Comparison of ENCODE assay signal across 8 cellular contexts in genomic region chr6:87322304-87323212, GRCh38. TPM values are rescaled to one million over a fixed set of nuclear protein-coding genes. Genes with fewer than 3 reads are reported as not detected.
A peak's percentile ranks its signal among the peaks of the same experiment; 100 is the strongest.
DNase-seq lines count a peak whose midpoint lies in the region; ATAC-seq and TF ChIP-seq lines count a peak whose summit lies in the region.

SMIM8 (plus strand) TSS chr6:87322588; CDS start chr6:87337032, 14,444 bp downstream.

- under 1% methylated on average over 60 of the region's 60 CpGs for whole genome bisulfite sequencing in liver

- POLR2A ChIA-PET in BJ (lab: Charles Lee) = no interaction called here

- peak within 1 kb of the TSS; percentile 81 for H3K4me3 ChIP-seq in BJ (ENCODE audit: low read depth, low read length)
- H3K4me3 ChIP-seq in liver (ENCODE audit: low read depth in 1 of 3, low read length in 3 of 3) = peak within 1 kb of the TSS; percentile 93 to 99 (median 93)

- H3K27me3 ChIP-seq in BJ (ENCODE audit: control insufficient read depth, insufficient read depth, low read length) (no peaks in the 10 kb centered on the region), liver (ENCODE audit: control insufficient read depth in 4 of 4, insufficient read depth in 4 of 4, low read length in 3 of 4) (no peaks in the 10 kb centered on the region)

- peak; percentile 31 to 59 for TF ChIP-seq RAD21 in liver (IDR thresholded peaks at IDR 0.05)

- peak within 1 kb of the TSS; percentile 62 to 67 for H3K27ac ChIP-seq in liver (ENCODE audit: low read depth in 1 of 2, low read length in 2 of 2)

- ATAC-seq in GM19035 (IDR thresholded peaks at IDR 0.05; ENCODE audit: unreplicated experiment) = peak; percentile 100
- ATAC-seq in HG03280 (IDR thresholded peaks at IDR 0.05; ENCODE audit: unreplicated experiment) = peak; percentile 100

- H3K36me3 ChIP-seq in BJ (ENCODE audit: control insufficient read depth, insufficient read depth, low read length) (no peaks in the 10 kb centered on the region), liver (ENCODE audit: control insufficient read depth in 4 of 4, insufficient read depth in 3 of 4, low read depth in 1 of 4, low read length in 3 of 4) (no peaks in the 10 kb centered on the region)

- DNase-seq in BJ (ENCODE audit: low read depth) (peak; percentile 4), NCI-H510A (lab: John Stamatoyannopoulos, UW) (peak; percentile 54), dedifferentiated amniotic fluid mesenchymal stem cell (ENCODE audit: extremely low spot score) (peak; percentile 60)
- DNase-seq in activated CD4-positive, alpha-beta T cell treated with anti-CD3 and anti-CD28 coated beads for 48 hours = peak; percentile 93
- peak; percentile 84 to 88 for DNase-seq in stimulated activated CD4-positive, alpha-beta T cell treated with anti-CD3 and anti-CD28 coated beads, Interleukin-2, amount 100 ng/mL, for 48 hours

- CTCF ChIA-PET in BJ (lab: Yijun Ruan, JAX) = interaction anchor here (0.6 to 2.2 kb wide), 7 partner anchors 13 to 1181 kb away, joined by 3 to 9 read pairs (median 4); no protein-coding TSS in a partner anchor

- H3K9me3 ChIP-seq in liver (ENCODE audit: control insufficient read depth in 4 of 4, low read length in 3 of 4) = no peaks in the 10 kb centered on the region

- TF ChIP-seq CTCF in BJ (IDR thresholded peaks at IDR 0.05; ENCODE audit: insufficient read depth, low read depth, low read length) (peak; percentile 77), liver (IDR thresholded peaks at IDR 0.05; ENCODE audit: low read depth, low read length, missing input control) (peak; percentile 93)

- peak within 1 kb of the TSS; percentile 3 to 90 for H3K9ac ChIP-seq in liver (ENCODE audit: low read depth in 1 of 2, low read length in 2 of 2)

- H3K4me1 ChIP-seq in liver (ENCODE audit: control insufficient read depth in 4 of 4, insufficient read depth in 4 of 4, low read length in 3 of 4) = peaks cover 0 to 4% (median 0%) of the 10 kb centered on the region in 4 donors

TF ChIP-seq in liver, 16 proteins besides CTCF, POLR2A, EP300 and RAD21:
- TF ChIP-seq YY1 (IDR thresholded peaks at IDR 0.05) = peak; percentile 37
- no peak for TF ChIP-seq ATF3 (IDR thresholded peaks at IDR 0.05)
- no peak for TF ChIP-seq REST (IDR thresholded peaks at IDR 0.05)
- no peak for TF ChIP-seq JUND (IDR thresholded peaks at IDR 0.05)
- TF ChIP-seq SP1 (IDR thresholded peaks at IDR 0.05) = no peak
- TF ChIP-seq FOXA1 (IDR thresholded peaks at IDR 0.05) = no peak
- TF ChIP-seq EGR1 (IDR thresholded peaks at IDR 0.05; ENCODE audit: low read depth in 2 of 2) = no peak
- TF ChIP-seq HNF4G (IDR thresholded peaks at IDR 0.05) = no peak
- peak in 1 of 2 donors; percentile 42 for TF ChIP-seq GABPA (IDR thresholded peaks at IDR 0.05 in 1 of 2, conservative IDR thresholded peaks at IDR 0.05 in 1 of 2)
- TF ChIP-seq RXRA (IDR thresholded peaks at IDR 0.05) = peak in 1 of 2 donors; percentile 16
- TF ChIP-seq, protein P1, sequence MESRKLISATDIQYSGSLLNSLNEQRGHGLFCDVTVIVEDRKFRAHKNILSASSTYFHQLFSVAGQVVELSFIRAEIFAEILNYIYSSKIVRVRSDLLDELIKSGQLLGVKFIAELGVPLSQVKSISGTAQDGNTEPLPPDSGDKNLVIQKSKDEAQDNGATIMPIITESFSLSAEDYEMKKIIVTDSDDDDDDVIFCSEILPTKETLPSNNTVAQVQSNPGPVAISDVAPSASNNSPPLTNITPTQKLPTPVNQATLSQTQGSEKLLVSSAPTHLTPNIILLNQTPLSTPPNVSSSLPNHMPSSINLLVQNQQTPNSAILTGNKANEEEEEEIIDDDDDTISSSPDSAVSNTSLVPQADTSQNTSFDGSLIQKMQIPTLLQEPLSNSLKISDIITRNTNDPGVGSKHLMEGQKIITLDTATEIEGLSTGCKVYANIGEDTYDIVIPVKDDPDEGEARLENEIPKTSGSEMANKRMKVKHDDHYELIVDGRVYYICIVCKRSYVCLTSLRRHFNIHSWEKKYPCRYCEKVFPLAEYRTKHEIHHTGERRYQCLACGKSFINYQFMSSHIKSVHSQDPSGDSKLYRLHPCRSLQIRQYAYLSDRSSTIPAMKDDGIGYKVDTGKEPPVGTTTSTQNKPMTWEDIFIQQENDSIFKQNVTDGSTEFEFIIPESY (IDR thresholded peaks at IDR 0.05) = no peak
- no peak for TF ChIP-seq FOXA2 (IDR thresholded peaks at IDR 0.05)
- no peak for TF ChIP-seq NR2F2 (IDR thresholded peaks at IDR 0.05)
- TF ChIP-seq HNF4A (conservative IDR thresholded peaks at IDR 0.05) = no peak
- TF ChIP-seq, protein P2, sequence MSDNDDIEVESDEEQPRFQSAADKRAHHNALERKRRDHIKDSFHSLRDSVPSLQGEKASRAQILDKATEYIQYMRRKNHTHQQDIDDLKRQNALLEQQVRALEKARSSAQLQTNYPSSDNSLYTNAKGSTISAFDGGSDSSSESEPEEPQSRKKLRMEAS (IDR thresholded peaks at IDR 0.05) = no peak
- TF ChIP-seq TAF1 (conservative IDR thresholded peaks at IDR 0.05) = no peak

RNA-seq across cellular contexts. Expression of gene SMIM8, which starts in this region (rescaled TPM):
- polyA plus RNA-seq in BJ (2011; rRNA removed) (1.2 and 3.0 TPM in 2 replicates), liver (1 to 10 TPM; 2.3 to 5.9 TPM)
- polyA minus RNA-seq in BJ (2011; rRNA and poly(A)+ RNA removed) = 0.81 and 1.9 TPM in 2 replicates
- total RNA-seq in liver = 1 to 10 TPM; 4.6 to 6.1 TPM

Comparison
In these comparisons a context has a peak if more than half of its experiments do, and no peak if none do; other contexts are left out.
1. Peak in every context shown above with its lines: DNase-seq, ATAC-seq, H3K4me3 ChIP-seq and H3K27ac ChIP-seq.
2. DNase-seq: peak in every context shown above with its lines; median percentile 93 in activated CD4-positive, alpha-beta T cell treated with anti-CD3 and anti-CD28 coated beads for 48 hours; 86 in stimulated activated CD4-positive, alpha-beta T cell treated with anti-CD3 and anti-CD28 coated beads, Interleukin-2, amount 100 ng/mL, for 48 hours; 60 in dedifferentiated amniotic fluid mesenchymal stem cell; 54 in NCI-H510A; 4 in BJ.